Comparison of ENCODE assay signal across 9 cellular contexts in genomic region chr10:80530251-80530650, GRCh38. TPM values are rescaled to one million over a fixed set of nuclear protein-coding genes. Genes with fewer than 3 reads are reported as not detected.
DNase-seq lines count a peak whose midpoint lies in the region; ATAC-seq and TF ChIP-seq lines count a peak whose summit lies in the region.
"Had no signal": no experiment of that assay in that cellular context is flagged by ENCODE, and none has a peak within 500 bp of the region (broad histone marks: within the 10 kb centered on the region; RNA-seq: fewer than 3 reads in every experiment).

No MANE protein-coding gene starts in this region.

- no peaks in the 10 kb centered on the region for H3K9me3 ChIP-seq in RWPE2 (ENCODE audit: severe bottlenecking)
- H3K9me3 ChIP-seq in body of pancreas = no peaks in the 10 kb centered on the region

- H3K27me3 ChIP-seq in RWPE2 (ENCODE audit: insufficient read depth, poor library complexity, severe bottlenecking) (no peaks in the 10 kb centered on the region), body of pancreas (no peaks in the 10 kb centered on the region)

- H3K4me1 ChIP-seq in RWPE2 (ENCODE audit: insufficient read depth, poor library complexity, severe bottlenecking) = peaks cover under 1% of the 10 kb centered on the region
- H3K4me1 ChIP-seq in body of pancreas = no peaks in the 10 kb centered on the region

- CTCF ChIA-PET in Calu3 (lab: Charles Lee) = interaction anchor here (1.1 kb wide), 1 partner anchor 86 kb away, joined by 6 read pairs; no protein-coding TSS in a partner anchor

- 18 to 21% methylated on average over 2 of the region's 2 CpGs for WGBS in body of pancreas, 2 donors

- TF ChIP-seq POLR2A in body of pancreas (IDR thresholded peaks at IDR 0.05) = no peak

- no TSS peak for BruUV-seq in Calu3 (replicated peaks; lab: Mats Ljungman, UMichigan)

- H3K4me3 ChIP-seq in RWPE2 (ENCODE audit: severe bottlenecking) (no peak overlapping the region), body of pancreas (no peak overlapping the region)

- ATAC-seq in HG02588 (IDR thresholded peaks at IDR 0.05; ENCODE audit: unreplicated experiment) = peak; percentile 59
- ATAC-seq in RWPE2 (ENCODE audit: low read depth) = peak; percentile 82
- peak; percentile 57 for ATAC-seq in body of pancreas
- peak; percentile 51 to 55 for ATAC-seq in naive B cell (ENCODE audit: low read depth in 2 of 2)

- H3K4me1 Mint-ChIP-seq in Calu3 (ENCODE audit: low read depth, unreplicated experiment) (no peaks in the 10 kb centered on the region), naive B cell (peaks cover 7 to 13% (median 9%) of the 10 kb centered on the region in 3 donors)

- no peaks in the 10 kb centered on the region for H3K27me3 Mint-ChIP-seq in Calu3 (ENCODE audit: unreplicated experiment)
- H3K27me3 Mint-ChIP-seq in naive B cell = no peaks in the 10 kb centered on the region

- H3K9me3 Mint-ChIP-seq in Calu3 (ENCODE audit: low read depth, unreplicated experiment) (no peaks in the 10 kb centered on the region), naive B cell (no peaks in the 10 kb centered on the region)
- H3K9me3 Mint-ChIP-seq: IgD-negative memory B cell had no signal

- H3K27ac ChIP-seq in RWPE2 (ENCODE audit: poor library complexity, severe bottlenecking) (no peak overlapping the region), body of pancreas (peak overlapping the region in 1 of 4 donors; percentile 23)

- intact Hi-C loops in Calu3 (cut with micrococcal nuclease; ENCODE audit: unreplicated experiment) = loop anchor here (1.0 to 10.0 kb wide), 3 partner anchors 86 to 265 kb away; no protein-coding TSS in a partner anchor
- intact Hi-C loops in body of pancreas (cut with DNase I) = no loop called here

- DNase-seq in Calu3 = peak; percentile 77
- DNase-seq in RWPE2 (ENCODE audit: low spot score) = no peak
- peak in 3 of 4 donors; percentile 43 to 57 (median 49) for DNase-seq in body of pancreas
- no peak for DNase-seq in naive B cell
- DNase-seq in NCI-H2196 (lab: John Stamatoyannopoulos, UW; ENCODE audit: unreplicated experiment) = no peak
- no peak for DNase-seq in NCI-H146 (lab: John Stamatoyannopoulos, UW)
- no peak for DNase-seq in NCI-H2107 (lab: John Stamatoyannopoulos, UW)

- TF ChIP-seq CTCF in Calu3 (IDR thresholded peaks at IDR 0.05; ENCODE audit: unreplicated experiment) (peak; percentile 72), RWPE2 (IDR thresholded peaks at IDR 0.05; ENCODE audit: poor library complexity, severe bottlenecking) (peak; percentile 28), body of pancreas (IDR thresholded peaks at IDR 0.05) (peak in 4 of 7 experiments; percentile 27 to 32 (median 29))

- H3K36me3 ChIP-seq in RWPE2 (ENCODE audit: low read depth) (no peaks in the 10 kb centered on the region), body of pancreas (replicated peaks in 1 of 2; ENCODE audit: insufficient read depth in 1 of 2, low read depth in 2 of 2) (no peaks in the 10 kb centered on the region)

- no peak overlapping the region for H3K27ac Mint-ChIP-seq in Calu3 (ENCODE audit: unreplicated experiment)
- H3K27ac Mint-ChIP-seq in naive B cell = peak overlapping the region in 1 of 6 donors; percentile 26

- H3K4me3 Mint-ChIP-seq in Calu3 (ENCODE audit: low read depth, unreplicated experiment) (no peak overlapping the region), naive B cell (peak overlapping the region in 1 of 8 donors; percentile 85)
- H3K4me3 Mint-ChIP-seq: IgD-negative memory B cell had no signal

- H3K36me3 Mint-ChIP-seq in Calu3 (ENCODE audit: insufficient read depth, unreplicated experiment) (no peaks in the 10 kb centered on the region), naive B cell (no peaks in the 10 kb centered on the region)

RNA-seq across cellular contexts. Expression of gene SH2D4B, which starts 7.5 kb away (rescaled TPM):
- total RNA-seq in Calu3 (2022) = 0.24 TPM in 1 of 2 replicates, not detected in the other
- under 1 TPM in 1 of 2 donors, not detected in 1; 0.33 TPM for total RNA-seq in body of pancreas
- polyA plus RNA-seq in naive B cell (ENCODE audit: low read depth in 6 of 6) = under 1 TPM in 1 of 6 donors, not detected in 5; 0.19 TPM
- polyA plus RNA-seq: IgD-negative memory B cell had no signal

Comparison
In these comparisons a context has a peak if more than half of its experiments do, and no peak if none do; other contexts are left out.
1. DNase-seq: peak in Calu3 (single experiment) and body of pancreas (3 of 4); none in RWPE2 (single experiment), naive B cell (single experiment), NCI-H2196 (single experiment), NCI-H146 (single experiment) and NCI-H2107 (single experiment).
2. Peak in every context shown above with its lines, with median percentiles within 50 percentile points of each other: CTCF ChIP-seq and ATAC-seq.